ENCODE assay signal across 18 cellular contexts in genomic region chr20:21124190-21124589, GRCh38. TPM values are rescaled to one million over a fixed set of nuclear protein-coding genes. Genes with fewer than 3 reads are reported as not detected.
"Had no signal": no experiment of that assay in that cellular context is flagged by ENCODE, and none has a peak within 500 bp of the region (broad histone marks: within the 10 kb centered on the region; RNA-seq: fewer than 3 reads in every experiment).

No MANE protein-coding gene starts in this region.

- H3K36me3 ChIP-seq: adrenal gland, left lung, pancreas, thyroid gland had no signal

- H3K27ac ChIP-seq: adrenal gland, left lung, pancreas, thyroid gland had no signal

- H3K9me3 ChIP-seq: adrenal gland, left lung, pancreas, thyroid gland had no signal

- H3K4me3 ChIP-seq: adrenal gland, left lung, pancreas, thyroid gland had no signal

- H3K9me3 Mint-ChIP-seq: activated naive CD4-positive, alpha-beta T cell treated with anti-CD3 and anti-CD28 coated beads for 36 hours had no signal

- H3K27ac Mint-ChIP-seq: activated naive CD4-positive, alpha-beta T cell treated with anti-CD3 and anti-CD28 coated beads for 36 hours; stimulated activated naive B cell treated with anti-CD40 and anti-IgM and Interleukin-4, amounts not matched to agents 10 μg/mL and 1 μg/mL and 100 μg/mL, for 72 hours had no signal

- DNase-seq: activated CD4-positive, alpha-beta T cell treated with anti-CD3 and anti-CD28 coated beads, Interleukin-2, amount 50 U/mL, for 1 hour; activated CD8-positive, alpha-beta memory T cell treated with anti-CD3 and anti-CD28 coated beads for 24 hours; activated naive CD4-positive, alpha-beta T cell treated with anti-CD3 and anti-CD28 coated beads for 36 hours; adrenal gland; caudate nucleus; hippocampal formation; kidney; left lung; mammary epithelial cell; pancreas; stimulated activated naive B cell treated with anti-CD40 and anti-IgM and Interleukin-4, amounts not matched to agents 10 μg/mL and 1 μg/mL and 100 μg/mL, for 72 hours; SW 1271; T-helper 9 cell; thyroid gland had no signal

- H3K27me3 ChIP-seq: adrenal gland, pancreas, thyroid gland had no signal

- H3K4me3 Mint-ChIP-seq: activated naive CD4-positive, alpha-beta T cell treated with anti-CD3 and anti-CD28 coated beads for 36 hours; stimulated activated naive B cell treated with anti-CD40 and anti-IgM and Interleukin-4, amounts not matched to agents 10 μg/mL and 1 μg/mL and 100 μg/mL, for 72 hours had no signal

- ATAC-seq: activated CD4-positive, CD25-positive, alpha-beta regulatory T cell treated with anti-CD3 and anti-CD28 coated beads, Interleukin-2, amount 50 U/mL, for 24 hours; esophagus mucosa; left lung; pancreas; stimulated activated naive B cell treated with anti-CD40 and anti-IgM and Interleukin-4, amounts not matched to agents 10 μg/mL and 1 μg/mL and 100 μg/mL, for 72 hours had no signal

RNA-seq across cellular contexts. Expression of gene LINC00237, which starts 18.0 kb away (rescaled TPM):
- total RNA-seq: activated naive CD4-positive, alpha-beta T cell treated with anti-CD3 and anti-CD28 coated beads for 36 hours; esophagus mucosa; glomerular endothelial cell; kidney; left lung; mammary epithelial cell; pancreas had no signal
- polyA plus RNA-seq: adrenal gland, mammary epithelial cell, neural cell had no signal
